In the genomic region with DNA sequence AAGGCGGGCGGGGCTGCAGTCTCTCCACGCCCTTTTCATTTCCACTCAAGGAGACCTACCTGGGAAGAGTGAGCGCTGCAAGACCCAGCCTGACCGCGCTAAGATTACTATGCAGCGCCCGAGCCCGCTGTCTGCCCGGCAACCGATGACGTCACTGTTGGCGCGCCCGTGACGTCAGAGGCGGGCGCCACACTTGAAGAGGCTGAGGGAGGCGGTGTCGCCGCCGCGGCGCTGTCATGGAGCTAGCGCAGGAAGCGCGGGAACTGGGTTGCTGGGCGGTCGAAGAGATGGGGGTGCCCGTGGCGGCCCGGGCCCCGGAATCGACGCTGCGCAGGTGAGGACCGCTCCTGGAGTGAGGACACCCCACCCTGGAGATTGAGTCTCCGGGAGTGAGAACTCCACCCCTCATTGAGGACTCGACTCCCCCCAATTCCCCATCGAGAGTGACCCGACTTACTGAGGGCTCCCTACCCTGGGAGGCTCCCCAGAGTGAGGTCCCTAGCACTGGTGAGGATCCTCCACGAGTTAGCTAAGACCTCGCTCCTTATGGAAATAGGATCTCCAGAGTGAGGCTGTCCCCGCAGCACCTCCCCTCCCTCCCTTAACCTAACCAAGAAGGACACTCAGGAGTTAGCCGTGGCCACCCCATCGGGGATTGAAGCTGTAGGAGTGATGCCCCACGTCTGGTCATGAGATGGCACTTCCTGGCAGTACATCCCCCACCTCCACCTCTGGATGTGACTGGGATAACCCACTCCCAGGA, we compare ENCODE assay signal across 1 cellular context.
TF ChIP-seq lines count a peak whose summit lies in the region.

A gene with protein sequence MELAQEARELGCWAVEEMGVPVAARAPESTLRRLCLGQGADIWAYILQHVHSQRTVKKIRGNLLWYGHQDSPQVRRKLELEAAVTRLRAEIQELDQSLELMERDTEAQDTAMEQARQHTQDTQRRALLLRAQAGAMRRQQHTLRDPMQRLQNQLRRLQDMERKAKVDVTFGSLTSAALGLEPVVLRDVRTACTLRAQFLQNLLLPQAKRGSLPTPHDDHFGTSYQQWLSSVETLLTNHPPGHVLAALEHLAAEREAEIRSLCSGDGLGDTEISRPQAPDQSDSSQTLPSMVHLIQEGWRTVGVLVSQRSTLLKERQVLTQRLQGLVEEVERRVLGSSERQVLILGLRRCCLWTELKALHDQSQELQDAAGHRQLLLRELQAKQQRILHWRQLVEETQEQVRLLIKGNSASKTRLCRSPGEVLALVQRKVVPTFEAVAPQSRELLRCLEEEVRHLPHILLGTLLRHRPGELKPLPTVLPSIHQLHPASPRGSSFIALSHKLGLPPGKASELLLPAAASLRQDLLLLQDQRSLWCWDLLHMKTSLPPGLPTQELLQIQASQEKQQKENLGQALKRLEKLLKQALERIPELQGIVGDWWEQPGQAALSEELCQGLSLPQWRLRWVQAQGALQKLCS (plus strand): TSS at position 177 of the 763 bp plus-strand sequence. CDS start 60 bp downstream, at position 237.

TF ChIP-seq in H1, 55 proteins besides CTCF, POLR2A, EP300 and RAD21 (continued from another document):
- TF ChIP-seq SAP30 (IDR thresholded peaks at IDR 0.05; ENCODE audit: insufficient read depth, insufficient replicate concordance, low read length) (peak; percentile 31), TAF1 (IDR thresholded peaks at IDR 0.05; ENCODE audit: low read depth, low read length) (peak; percentile 84), BACH1 (IDR thresholded peaks at IDR 0.05; ENCODE audit: low read length) (peak; percentile 26; the same call in 1 of the 2 replicates), CREB1 (IDR thresholded peaks at IDR 0.05) (peak; percentile 100)
